30 cellular contexts compared by ENCODE assay signal in the genomic region with DNA sequence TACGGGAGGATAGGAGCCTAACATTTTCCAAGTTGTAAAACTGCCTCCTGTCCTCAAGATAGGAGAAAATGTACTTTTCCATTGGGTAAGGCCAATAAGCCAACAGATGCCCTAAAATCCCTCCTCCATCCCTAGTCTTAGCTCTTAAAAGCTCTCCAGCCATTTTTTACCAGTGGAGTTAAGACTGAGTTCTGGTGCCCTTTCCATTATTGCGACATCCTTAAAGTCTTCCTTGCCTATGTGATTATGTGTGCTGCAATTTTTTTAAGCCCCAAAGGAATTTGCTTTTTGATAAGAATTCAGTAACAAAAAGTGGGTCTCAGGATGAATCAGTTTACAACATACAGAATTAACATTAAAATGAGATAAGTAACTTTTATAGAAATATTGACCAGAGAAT. TPM values are rescaled to one million over a fixed set of nuclear protein-coding genes. Genes with fewer than 3 reads are reported as not detected.
"Had no signal": no experiment of that assay in that cellular context is flagged by ENCODE, and none has a peak within 500 bp of the region (broad histone marks: within the 10 kb centered on the region; RNA-seq: fewer than 3 reads in every experiment).

No MANE protein-coding gene starts in this region.

- H3K27me3 ChIP-seq: adrenal gland, colonic mucosa, esophagus muscularis mucosa, heart right ventricle, pancreas, testis, uterus had no signal

- H3K36me3 ChIP-seq: adrenal gland, colonic mucosa, esophagus muscularis mucosa, heart right ventricle, pancreas, uterus, WERI-Rb-1 had no signal

- DNase-seq: activated CD4-positive, alpha-beta T cell treated with anti-CD3 and anti-CD28 coated beads for 1 hour; activated CD4-positive, alpha-beta T cell treated with anti-CD3 and anti-CD28 coated beads, Interleukin-2, amount 50 U/mL, for 1 hour; activated CD8-positive, alpha-beta T cell treated with anti-CD3 and anti-CD28 coated beads, Interleukin-2, amount 10 ng/mL, durations not matched to agents 7 days and 5 days; activated naive CD4-positive, alpha-beta T cell; adrenal gland; central memory CD4-positive, alpha-beta T cell; colonic mucosa; dorsolateral prefrontal cortex; effector memory CD8-positive, alpha-beta T cell; heart right ventricle; kidney; midbrain; natural killer cell; pancreas; stimulated activated CD4-positive, alpha-beta T cell treated with anti-CD3 and anti-CD28 coated beads, Interleukin-2, amount 100 ng/mL, for 48 hours; stimulated activated CD8-positive, alpha-beta memory T cell treated with anti-CD3 and anti-CD28 coated beads, Interleukin-4, amount 100 ng/mL, for 48 hours; stimulated activated naive CD4-positive, alpha-beta T cell; T-cell; testis; trophoblast cell; uterus; WERI-Rb-1 had no signal

- ATAC-seq: activated CD8-positive, alpha-beta T cell treated with anti-CD3 and anti-CD28 coated beads, Interleukin-2, amount 10 ng/mL, durations not matched to agents 7 days and 5 days; activated T-helper 17 cell treated with anti-CD3 and anti-CD28 coated beads, Interleukin-2, amount 50 U/mL, for 72 hours; effector memory CD8-positive, alpha-beta T cell; heart right ventricle; natural killer cell; pancreas; sciatic nerve; T-cell had no signal

- H3K4me3 ChIP-seq: adrenal gland, colonic mucosa, dorsolateral prefrontal cortex, esophagus muscularis mucosa, heart right ventricle, lung, pancreas, testis, uterus had no signal

- H3K4me1 ChIP-seq: adrenal gland, colonic mucosa, esophagus muscularis mucosa, heart right ventricle, pancreas, testis, uterus had no signal

- H3K9me3 ChIP-seq: adrenal gland, colonic mucosa, esophagus muscularis mucosa, heart right ventricle, pancreas, testis, uterus had no signal

- H3K27ac ChIP-seq: adrenal gland, colonic mucosa, dorsolateral prefrontal cortex, esophagus muscularis mucosa, heart right ventricle, pancreas, testis, uterus, WERI-Rb-1 had no signal

- FAIRE-seq: astrocyte, endothelial cell of umbilical vein, kidney, pancreas, TTC549 had no signal

RNA-seq across cellular contexts. Expression of a gene that starts 33.0 kb away (rescaled TPM):
- total RNA-seq: activated CD8-positive, alpha-beta T cell treated with anti-CD3 and anti-CD28 coated beads, Interleukin-2, amount 10 ng/mL, durations not matched to agents 7 days and 5 days; activated T-helper 17 cell treated with anti-CD3 and anti-CD28 coated beads, Interleukin-2, amount 50 U/mL, for 72 hours; adrenal gland; astrocyte; colonic mucosa; dorsolateral prefrontal cortex; endothelial cell of umbilical vein; esophagus muscularis mucosa; heart right ventricle; kidney; lung; natural killer cell; pancreas; pulmonary artery endothelial cell; sciatic nerve; T-cell; testis had no signal
- polyA plus RNA-seq: adrenal gland, endothelial cell of umbilical vein, heart right ventricle had no signal
